8 cellular contexts compared by ENCODE assay signal in the genomic region with DNA sequence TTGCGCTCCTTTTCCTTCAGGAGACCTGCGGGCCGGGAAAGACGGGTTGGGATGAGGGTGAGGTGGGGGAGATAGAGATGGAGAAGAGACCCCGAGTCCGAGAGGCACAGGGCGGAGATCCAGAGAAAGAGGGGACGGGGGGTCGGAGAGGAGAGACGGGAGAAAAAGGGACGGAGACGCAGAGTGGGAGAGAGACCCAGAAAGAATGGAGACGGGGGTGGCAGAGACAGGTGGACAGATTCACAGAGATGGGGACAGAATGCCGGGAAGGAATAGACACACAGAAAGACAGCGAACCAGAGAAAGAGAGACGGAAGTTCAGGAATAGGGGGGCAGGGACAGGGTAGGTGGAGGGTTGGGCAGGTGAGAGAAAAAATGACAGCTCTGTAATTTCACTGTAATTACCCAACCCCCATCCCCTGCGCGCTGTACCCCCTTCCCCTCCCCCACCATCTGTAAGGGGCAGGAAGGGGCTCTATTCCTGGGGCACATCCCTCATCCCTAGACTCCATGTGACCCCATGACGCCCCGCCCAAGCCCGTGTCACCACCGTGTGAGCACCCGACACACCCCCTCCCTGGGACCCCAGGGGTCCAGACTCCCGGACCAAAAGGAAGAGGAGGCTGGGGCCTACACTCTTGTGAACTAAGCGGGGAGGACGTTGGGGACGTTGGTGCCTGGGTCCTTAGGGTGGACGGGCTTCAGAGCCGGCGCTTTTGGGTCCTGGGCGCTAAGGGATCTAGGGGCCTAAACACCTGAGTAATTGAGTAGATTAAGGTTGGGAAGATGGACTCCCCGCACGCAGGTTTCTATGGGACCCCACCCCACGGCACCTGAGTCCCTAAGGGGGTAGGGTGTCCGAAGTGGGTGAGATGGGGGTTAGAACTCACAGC. TPM values are rescaled to one million over a fixed set of nuclear protein-coding genes. Genes with fewer than 3 reads are reported as not detected.
DNase-seq lines count a peak whose midpoint lies in the region; ATAC-seq and TF ChIP-seq lines count a peak whose summit lies in the region.

No MANE protein-coding gene starts in this region.

- H2BK12ac ChIP-seq in mesenchymal stem cell (ENCODE audit: low read length in 2 of 2), result peak overlapping the region; percentile 38 to 79

- H3K36me3 ChIP-seq in mammary epithelial cell (ENCODE audit: insufficient read depth, low read length), result no peaks in the 10 kb centered on the region
- peaks cover 4 to 14% of the 10 kb centered on the region in 2 experiments for H3K36me3 ChIP-seq in mesenchymal stem cell (ENCODE audit: control insufficient read depth in 1 of 2, insufficient read depth in 2 of 2, low read depth in 1 of 2, low read length in 2 of 2)
- peaks cover 11% of the 10 kb centered on the region for H3K36me3 ChIP-seq in upper lobe of right lung

- peak overlapping the region; percentile 77 for H4K8ac ChIP-seq in mesenchymal stem cell (ENCODE audit: low read length)

- ATAC-seq in upper lobe of right lung, result no peak
- ATAC-seq in HG02588 (IDR thresholded peaks at IDR 0.05; ENCODE audit: unreplicated experiment), result no peak

- H4K20me1 ChIP-seq in mammary epithelial cell (ENCODE audit: insufficient read depth, low read length), result no peaks in the 10 kb centered on the region

- peak overlapping the region; percentile 18 to 53 for H3K4ac ChIP-seq in mesenchymal stem cell (ENCODE audit: low read depth in 1 of 2, low read length in 2 of 2)

- peak overlapping the region; percentile 57 for H2BK120ac ChIP-seq in mesenchymal stem cell (ENCODE audit: low read depth, low read length)

- peak overlapping the region; percentile 48 to 70 for H3K18ac ChIP-seq in mesenchymal stem cell (ENCODE audit: low read depth in 1 of 2, low read length in 2 of 2)

- no peak for TF ChIP-seq CTCF in mammary epithelial cell (conservative IDR thresholded peaks at IDR 0.05 in 1 of 2, IDR thresholded peaks at IDR 0.05 in 1 of 2; ENCODE audit: extremely low read depth in 1 of 2, insufficient read depth in 1 of 2, low read depth in 1 of 2, low read length in 2 of 2)
- TF ChIP-seq CTCF in upper lobe of right lung (IDR thresholded peaks at IDR 0.05), result no peak

- H3K27ac ChIP-seq in mammary epithelial cell (ENCODE audit: insufficient read depth, low read depth, low read length) (no peak overlapping the region), mesenchymal stem cell (ENCODE audit: low read length, poor library complexity, severe bottlenecking) (no peak overlapping the region), upper lobe of right lung (peak overlapping the region; percentile 93)

- H3K79me1 ChIP-seq in mesenchymal stem cell (replicated peaks; ENCODE audit: low read length, poor library complexity, severe bottlenecking), result no peaks in the 10 kb centered on the region

- H3K9me3 ChIP-seq in mammary epithelial cell (replicated peaks; ENCODE audit: insufficient read depth, low read length), result no peaks in the 10 kb centered on the region
- H3K9me3 ChIP-seq in mesenchymal stem cell (ENCODE audit: control insufficient read depth, low read length), result no peaks in the 10 kb centered on the region
- H3K9me3 ChIP-seq in upper lobe of right lung, result no peaks in the 10 kb centered on the region

- H3K23ac ChIP-seq in mesenchymal stem cell (ENCODE audit: low read length in 2 of 2), result no peak overlapping the region

- H2BK5ac ChIP-seq in mesenchymal stem cell (ENCODE audit: low read depth, low read length, poor library complexity, severe bottlenecking), result no peak overlapping the region

- dilution Hi-C loops in mammary epithelial cell (cut with HindIII; ENCODE audit: low sequenced_read_pairs), result no loop called here

- H3K4me2 ChIP-seq in mammary epithelial cell (ENCODE audit: insufficient read depth, low read depth, low read length) (peak overlapping the region; percentile 87), mesenchymal stem cell (ENCODE audit: low read length, poor library complexity, severe bottlenecking) (peak overlapping the region; percentile 72)

- CTCF ChIA-PET in mammary epithelial cell (lab: Charles Lee; ENCODE audit: low non-redundant PET), result no interaction called here

- H3K4me1 ChIP-seq in mammary epithelial cell (ENCODE audit: insufficient read depth, low read length) (peaks cover 46% of the 10 kb centered on the region), mesenchymal stem cell (ENCODE audit: control insufficient read depth, insufficient read depth, low read depth, low read length) (peaks cover 37% of the 10 kb centered on the region), upper lobe of right lung (peaks cover 36% of the 10 kb centered on the region)

- H3K9ac ChIP-seq in mammary epithelial cell (ENCODE audit: insufficient read depth, low read length) (peak overlapping the region; percentile 27), mesenchymal stem cell (ENCODE audit: low read length) (peak overlapping the region; percentile 99)

- H3K27me3 ChIP-seq in mammary epithelial cell (ENCODE audit: insufficient read depth, low read length) (no peaks in the 10 kb centered on the region), mesenchymal stem cell (ENCODE audit: control insufficient read depth in 1 of 2, insufficient read depth in 1 of 2, low read length in 2 of 2) (peaks cover 0 to 7% of the 10 kb centered on the region in 2 experiments), upper lobe of right lung (no peaks in the 10 kb centered on the region)

- peak overlapping the region; percentile 48 to 70 (median 51) for H3K4me3 ChIP-seq in mammary epithelial cell (replicated peaks in 1 of 3; ENCODE audit: insufficient read depth in 1 of 3, low read depth in 2 of 3, low read length in 3 of 3)
- peak overlapping the region; percentile 68 to 81 for H3K4me3 ChIP-seq in mesenchymal stem cell (ENCODE audit: insufficient read depth in 1 of 2, low read depth in 1 of 2, low read length in 2 of 2)
- H3K4me3 ChIP-seq in upper lobe of right lung, result peak overlapping the region; percentile 80

- peak overlapping the region; percentile 58 to 83 for H3K14ac ChIP-seq in mesenchymal stem cell (ENCODE audit: low read length in 2 of 2)

- peak overlapping the region; percentile 81 for H2AFZ ChIP-seq in mammary epithelial cell (ENCODE audit: low read depth, low read length)
- peak overlapping the region; percentile 73 for H2AFZ ChIP-seq in mesenchymal stem cell (ENCODE audit: low read depth, low read length)

- peak overlapping the region; percentile 45 for H4K91ac ChIP-seq in mesenchymal stem cell (ENCODE audit: low read length)

- WGBS in mammary epithelial cell (ENCODE audit: low coverage, missing lambda C conversion rate), result 10% methylated on average over 15 of the region's 35 CpGs
- WGBS in mesenchymal stem cell, result 9% methylated on average over 32 of the region's 35 CpGs

- intact Hi-C loops in mammary epithelial cell (cut with micrococcal nuclease) (no loop called here), upper lobe of right lung (cut with DNase I) (no loop called here)

- peak overlapping the region; percentile 74 for H2BK15ac ChIP-seq in mesenchymal stem cell (ENCODE audit: low read depth, poor library complexity, severe bottlenecking)

- H3K79me2 ChIP-seq in mammary epithelial cell (ENCODE audit: insufficient read depth, low read length), result no peaks in the 10 kb centered on the region

- in situ Hi-C loops in mammary epithelial cell (cut with MboI; ENCODE audit: low sequenced_read_pairs in 2 of 2), result loop anchor here in 1 of 2 donors (25.0 kb wide), 1 partner anchor 351 kb away; the partner anchor contains the start of genes GYS1 and RUVBL2

- no TSS peak for BruUV-seq in mammary epithelial cell (replicated peaks; lab: Mats Ljungman, UMichigan)

- H2AK5ac ChIP-seq in mesenchymal stem cell (ENCODE audit: low read length, severe bottlenecking), result no peak overlapping the region

- DNase-seq in Daoy (ENCODE audit: low read depth), result peak; percentile 9
- DNase-seq in NAMALWA (ENCODE audit: low spot score), result peak; percentile 56
- DNase-seq in mammary epithelial cell, result no peak
- DNase-seq in mesenchymal stem cell, result no peak
- DNase-seq in upper lobe of right lung, result peak; percentile 85
- DNase-seq in AG08395 (ENCODE audit: low spot score), result no peak
- no peak for DNase-seq in LoVo (ENCODE audit: low spot score)

RNA-seq across cellular contexts. Expression of gene DBP, which starts 1.0 kb away (rescaled TPM):
- 3.0 and 10.0 TPM in 2 replicates for total RNA-seq in Daoy (2014; rRNA removed; shearing (Covaris generic))
- total RNA-seq in mammary epithelial cell (1 to 10 TPM in 1 of 2 donors, under 1 TPM in 1; 0.73 to 2.2 TPM), upper lobe of right lung (17.7 TPM)
- polyA plus RNA-seq in mammary epithelial cell, result 0.69 TPM
- not detected for polyA minus RNA-seq in mammary epithelial cell
- polyA plus RNA-seq in mesenchymal stem cell (2013, experiment 1 of 2), result 4.2 TPM
- polyA plus RNA-seq in mesenchymal stem cell (2013, experiment 2 of 2), result 5.0 TPM

RNA-seq across cellular contexts. Expression of gene CA11, which starts 9.8 kb away (rescaled TPM):
- not detected in 2 replicates for total RNA-seq in Daoy (2014; rRNA removed; shearing (Covaris generic))
- total RNA-seq in mammary epithelial cell (1 to 10 TPM; 3.0 to 3.5 TPM), upper lobe of right lung (9.5 TPM)
- 1.3 TPM for polyA plus RNA-seq in mammary epithelial cell
- not detected for polyA minus RNA-seq in mammary epithelial cell
- polyA plus RNA-seq in mesenchymal stem cell (2013, experiment 1 of 2), result 30.0 TPM
- 34.4 TPM for polyA plus RNA-seq in mesenchymal stem cell (2013, experiment 2 of 2)

RNA-seq across cellular contexts. Expression of gene SPHK2, which starts 16.9 kb away (rescaled TPM):
- 5.1 and 12.7 TPM in 2 replicates for total RNA-seq in Daoy (2014; rRNA removed; shearing (Covaris generic))
- total RNA-seq in mammary epithelial cell, result 10 to 100 TPM in 1 of 2 donors, 1 to 10 TPM in 1; 4.0 to 15.7 TPM
- 6.0 TPM for polyA plus RNA-seq in mammary epithelial cell
- 0.47 TPM for polyA minus RNA-seq in mammary epithelial cell
- 9.1 TPM for polyA plus RNA-seq in mesenchymal stem cell (2013, experiment 1 of 2)
- polyA plus RNA-seq in mesenchymal stem cell (2013, experiment 2 of 2), result 9.4 TPM
- 23.3 TPM for total RNA-seq in upper lobe of right lung

RNA-seq across cellular contexts. Expression of gene RPL18, which starts 17.2 kb away (rescaled TPM):
- total RNA-seq in Daoy (2014; rRNA removed; shearing (Covaris generic)), result 2,925 and 3,124 TPM in 2 replicates
- 1,000 to 10,000 TPM; 1,261 to 1,652 TPM for total RNA-seq in mammary epithelial cell
- polyA plus RNA-seq in mammary epithelial cell, result 2,143 TPM
- polyA minus RNA-seq in mammary epithelial cell, result 987 TPM
- polyA plus RNA-seq in mesenchymal stem cell (2013, experiment 1 of 2), result 1,704 TPM
- 1,641 TPM for polyA plus RNA-seq in mesenchymal stem cell (2013, experiment 2 of 2)
- 1,025 TPM for total RNA-seq in upper lobe of right lung

RNA-seq across cellular contexts. Expression of gene FAM83E, which starts 21.3 kb away (rescaled TPM):
- not detected in 2 replicates for total RNA-seq in Daoy (2014; rRNA removed; shearing (Covaris generic))
- total RNA-seq in mammary epithelial cell, result 1 to 10 TPM in 1 of 2 donors, under 1 TPM in 1; 0.33 to 3.2 TPM
- 0.07 TPM for polyA plus RNA-seq in mammary epithelial cell
- not detected for polyA minus RNA-seq in mammary epithelial cell
- 0.03 TPM for polyA plus RNA-seq in mesenchymal stem cell (2013, experiment 1 of 2)
- 0.04 TPM for polyA plus RNA-seq in mesenchymal stem cell (2013, experiment 2 of 2)
- 31.1 TPM for total RNA-seq in upper lobe of right lung

Comparison
In these comparisons a context has a peak if more than half of its experiments do, and no peak if none do; other contexts are left out.
1. DNase-seq: peak in Daoy (single experiment), NAMALWA (single experiment) and upper lobe of right lung (single experiment); none in mammary epithelial cell (single experiment), mesenchymal stem cell (single experiment), AG08395 (single experiment) and LoVo (single experiment).
2. Peak in every context shown above with its lines, with median percentiles within 50 percentile points of each other: H3K4me3 ChIP-seq.